Comparison of ENCODE assay signal across 1 cellular context in the genomic region with DNA sequence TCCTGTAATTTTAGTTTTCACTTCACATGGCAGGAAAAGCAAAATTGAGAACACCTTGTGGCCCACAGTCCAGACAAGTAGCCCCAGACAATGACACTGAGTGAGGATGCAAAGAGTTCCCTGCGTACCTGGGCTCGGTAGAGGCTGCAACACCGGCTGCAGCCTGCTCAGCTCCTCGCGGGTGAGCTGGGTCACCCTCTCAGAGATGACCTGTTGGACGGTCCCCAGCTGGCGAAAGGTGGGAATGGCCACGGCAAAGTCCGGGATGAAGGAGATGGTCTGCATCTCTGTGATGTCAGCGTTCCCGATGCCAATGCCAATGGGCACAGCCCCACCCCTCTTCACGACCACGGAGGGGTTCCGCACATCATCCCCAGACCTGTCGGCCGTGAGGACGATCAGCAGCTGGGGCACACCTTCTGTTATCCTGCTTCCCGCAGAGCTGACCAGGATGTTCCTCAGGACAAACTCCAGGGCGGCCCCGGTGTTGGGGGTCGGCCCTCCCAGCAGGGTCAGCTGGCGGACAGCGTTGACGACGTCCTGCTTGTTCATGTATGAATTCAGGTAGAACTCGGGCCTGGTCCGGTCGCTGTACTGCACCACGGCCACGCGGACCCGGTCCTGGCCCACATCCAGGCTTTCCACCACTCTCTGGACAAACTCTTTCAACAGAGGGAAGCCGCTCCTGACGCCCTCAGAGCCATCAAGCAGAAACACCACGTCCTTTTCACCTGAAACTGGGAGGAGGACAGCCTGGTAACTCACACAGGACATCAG.
TF ChIP-seq lines count a peak whose summit lies in the region.

No MANE protein-coding gene starts in this region.

TF ChIP-seq in HepG2, 621 proteins besides CTCF, POLR2A, EP300 and RAD21:
- TF ChIP-seq YEATS2 (CRISPR knock-in tag; IDR thresholded peaks at IDR 0.05; ENCODE audit: borderline replicate concordance) = no peak
- TF ChIP-seq, protein P1, sequence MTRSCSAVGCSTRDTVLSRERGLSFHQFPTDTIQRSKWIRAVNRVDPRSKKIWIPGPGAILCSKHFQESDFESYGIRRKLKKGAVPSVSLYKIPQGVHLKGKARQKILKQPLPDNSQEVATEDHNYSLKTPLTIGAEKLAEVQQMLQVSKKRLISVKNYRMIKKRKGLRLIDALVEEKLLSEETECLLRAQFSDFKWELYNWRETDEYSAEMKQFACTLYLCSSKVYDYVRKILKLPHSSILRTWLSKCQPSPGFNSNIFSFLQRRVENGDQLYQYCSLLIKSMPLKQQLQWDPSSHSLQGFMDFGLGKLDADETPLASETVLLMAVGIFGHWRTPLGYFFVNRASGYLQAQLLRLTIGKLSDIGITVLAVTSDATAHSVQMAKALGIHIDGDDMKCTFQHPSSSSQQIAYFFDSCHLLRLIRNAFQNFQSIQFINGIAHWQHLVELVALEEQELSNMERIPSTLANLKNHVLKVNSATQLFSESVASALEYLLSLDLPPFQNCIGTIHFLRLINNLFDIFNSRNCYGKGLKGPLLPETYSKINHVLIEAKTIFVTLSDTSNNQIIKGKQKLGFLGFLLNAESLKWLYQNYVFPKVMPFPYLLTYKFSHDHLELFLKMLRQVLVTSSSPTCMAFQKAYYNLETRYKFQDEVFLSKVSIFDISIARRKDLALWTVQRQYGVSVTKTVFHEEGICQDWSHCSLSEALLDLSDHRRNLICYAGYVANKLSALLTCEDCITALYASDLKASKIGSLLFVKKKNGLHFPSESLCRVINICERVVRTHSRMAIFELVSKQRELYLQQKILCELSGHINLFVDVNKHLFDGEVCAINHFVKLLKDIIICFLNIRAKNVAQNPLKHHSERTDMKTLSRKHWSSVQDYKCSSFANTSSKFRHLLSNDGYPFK (CRISPR knock-in tag; IDR thresholded peaks at IDR 0.05; ENCODE audit: borderline replicate concordance) = no peak
- no peak for TF ChIP-seq HOXA7 (CRISPR knock-in tag; IDR thresholded peaks at IDR 0.05)
- TF ChIP-seq DMAP1 (CRISPR knock-in tag; IDR thresholded peaks at IDR 0.05) = no peak
- TF ChIP-seq SOX13 (IDR thresholded peaks at IDR 0.05) = no peak
- no peak for TF ChIP-seq SOX13 (CRISPR knock-in tag; conservative IDR thresholded peaks at IDR 0.05 in 1 of 2, IDR thresholded peaks at IDR 0.05 in 1 of 2)
- TF ChIP-seq, protein P2, sequence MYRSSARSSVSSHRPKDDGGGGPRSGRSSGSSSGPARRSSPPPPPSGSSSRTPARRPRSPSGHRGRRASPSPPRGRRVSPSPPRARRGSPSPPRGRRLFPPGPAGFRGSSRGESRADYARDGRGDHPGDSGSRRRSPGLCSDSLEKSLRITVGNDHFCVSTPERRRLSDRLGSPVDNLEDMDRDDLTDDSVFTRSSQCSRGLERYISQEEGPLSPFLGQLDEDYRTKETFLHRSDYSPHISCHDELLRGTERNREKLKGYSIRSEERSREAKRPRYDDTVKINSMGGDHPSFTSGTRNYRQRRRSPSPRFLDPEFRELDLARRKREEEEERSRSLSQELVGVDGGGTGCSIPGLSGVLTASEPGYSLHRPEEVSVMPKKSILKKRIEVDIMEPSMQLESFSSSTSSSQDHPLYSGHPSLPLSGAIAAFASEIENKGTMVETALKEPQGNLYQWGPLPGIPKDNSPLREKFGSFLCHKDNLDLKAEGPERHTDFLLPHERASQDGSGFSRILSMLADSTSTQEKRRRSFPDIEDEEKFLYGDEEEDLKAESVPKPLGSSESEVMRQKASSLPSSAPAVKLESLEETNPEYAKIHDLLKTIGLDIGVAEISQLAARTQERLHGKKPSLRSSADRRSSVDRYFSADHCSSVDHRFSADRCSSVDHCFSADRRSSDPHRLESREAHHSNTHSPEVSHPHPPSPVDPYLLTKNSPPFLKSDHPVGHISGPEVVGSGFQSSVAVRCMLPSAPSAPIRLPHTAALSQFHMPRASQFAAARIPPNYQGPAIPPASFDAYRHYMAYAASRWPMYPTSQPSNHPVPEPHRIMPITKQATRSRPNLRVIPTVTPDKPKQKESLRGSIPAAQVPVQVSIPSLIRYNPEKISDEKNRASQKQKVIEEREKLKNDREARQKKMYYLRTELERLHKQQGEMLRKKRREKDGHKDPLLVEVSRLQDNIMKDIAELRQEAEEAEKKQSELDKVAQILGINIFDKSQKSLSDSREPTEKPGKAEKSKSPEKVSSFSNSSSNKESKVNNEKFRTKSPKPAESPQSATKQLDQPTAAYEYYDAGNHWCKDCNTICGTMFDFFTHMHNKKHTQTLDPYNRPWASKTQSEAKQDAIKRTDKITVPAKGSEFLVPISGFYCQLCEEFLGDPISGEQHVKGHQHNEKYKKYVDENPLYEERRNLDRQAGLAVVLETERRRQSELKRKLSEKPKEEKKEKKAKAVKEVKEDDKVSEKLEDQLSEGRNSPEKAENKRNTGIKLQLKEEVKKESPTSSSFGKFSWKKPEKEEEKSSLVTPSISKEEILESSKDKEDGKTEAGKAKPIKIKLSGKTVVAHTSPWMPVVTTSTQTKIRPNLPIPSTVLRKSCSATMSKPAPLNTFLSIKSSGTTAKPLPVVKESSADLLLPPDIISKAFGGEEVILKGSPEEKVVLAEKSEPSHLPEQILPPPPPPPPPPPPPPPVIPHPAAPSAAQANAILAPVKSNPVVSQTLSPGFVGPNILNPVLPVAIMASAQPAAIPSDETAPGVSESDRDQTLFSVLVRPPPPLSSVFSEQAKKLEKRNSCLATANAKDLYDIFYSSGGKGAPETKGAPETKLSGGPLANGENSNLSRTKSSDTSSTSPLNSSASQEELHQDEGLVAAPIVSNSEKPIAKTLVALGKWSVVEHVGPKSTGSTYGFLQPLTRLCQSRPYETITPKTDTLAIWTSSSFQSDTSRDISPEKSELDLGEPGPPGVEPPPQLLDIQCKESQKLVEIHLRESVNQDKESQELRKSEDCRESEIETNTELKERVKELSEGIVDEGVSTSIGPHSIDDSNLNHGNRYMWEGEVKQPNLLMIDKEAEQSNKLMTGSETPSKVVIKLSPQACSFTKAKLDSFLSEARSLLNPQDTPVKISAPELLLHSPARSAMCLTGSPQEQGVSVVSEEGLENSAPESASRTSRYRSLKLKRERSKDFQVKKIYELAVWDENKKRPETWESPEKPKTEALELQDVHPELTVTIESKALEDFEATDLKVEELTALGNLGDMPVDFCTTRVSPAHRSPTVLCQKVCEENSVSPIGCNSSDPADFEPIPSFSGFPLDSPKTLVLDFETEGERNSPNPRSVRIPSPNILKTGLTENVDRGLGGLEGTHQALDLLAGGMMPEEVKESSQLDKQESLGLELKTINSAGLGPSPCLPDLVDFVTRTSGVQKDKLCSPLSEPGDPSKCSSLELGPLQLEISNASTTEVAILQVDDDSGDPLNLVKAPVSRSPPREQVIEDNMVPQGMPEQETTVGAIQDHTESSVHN (CRISPR knock-in tag; IDR thresholded peaks at IDR 0.05) = no peak
- TF ChIP-seq GFI1 (CRISPR knock-in tag; IDR thresholded peaks at IDR 0.05; ENCODE audit: borderline replicate concordance) = no peak
- no peak for TF ChIP-seq GLI4 (CRISPR knock-in tag; IDR thresholded peaks at IDR 0.05; ENCODE audit: borderline replicate concordance)
- TF ChIP-seq, protein P3, sequence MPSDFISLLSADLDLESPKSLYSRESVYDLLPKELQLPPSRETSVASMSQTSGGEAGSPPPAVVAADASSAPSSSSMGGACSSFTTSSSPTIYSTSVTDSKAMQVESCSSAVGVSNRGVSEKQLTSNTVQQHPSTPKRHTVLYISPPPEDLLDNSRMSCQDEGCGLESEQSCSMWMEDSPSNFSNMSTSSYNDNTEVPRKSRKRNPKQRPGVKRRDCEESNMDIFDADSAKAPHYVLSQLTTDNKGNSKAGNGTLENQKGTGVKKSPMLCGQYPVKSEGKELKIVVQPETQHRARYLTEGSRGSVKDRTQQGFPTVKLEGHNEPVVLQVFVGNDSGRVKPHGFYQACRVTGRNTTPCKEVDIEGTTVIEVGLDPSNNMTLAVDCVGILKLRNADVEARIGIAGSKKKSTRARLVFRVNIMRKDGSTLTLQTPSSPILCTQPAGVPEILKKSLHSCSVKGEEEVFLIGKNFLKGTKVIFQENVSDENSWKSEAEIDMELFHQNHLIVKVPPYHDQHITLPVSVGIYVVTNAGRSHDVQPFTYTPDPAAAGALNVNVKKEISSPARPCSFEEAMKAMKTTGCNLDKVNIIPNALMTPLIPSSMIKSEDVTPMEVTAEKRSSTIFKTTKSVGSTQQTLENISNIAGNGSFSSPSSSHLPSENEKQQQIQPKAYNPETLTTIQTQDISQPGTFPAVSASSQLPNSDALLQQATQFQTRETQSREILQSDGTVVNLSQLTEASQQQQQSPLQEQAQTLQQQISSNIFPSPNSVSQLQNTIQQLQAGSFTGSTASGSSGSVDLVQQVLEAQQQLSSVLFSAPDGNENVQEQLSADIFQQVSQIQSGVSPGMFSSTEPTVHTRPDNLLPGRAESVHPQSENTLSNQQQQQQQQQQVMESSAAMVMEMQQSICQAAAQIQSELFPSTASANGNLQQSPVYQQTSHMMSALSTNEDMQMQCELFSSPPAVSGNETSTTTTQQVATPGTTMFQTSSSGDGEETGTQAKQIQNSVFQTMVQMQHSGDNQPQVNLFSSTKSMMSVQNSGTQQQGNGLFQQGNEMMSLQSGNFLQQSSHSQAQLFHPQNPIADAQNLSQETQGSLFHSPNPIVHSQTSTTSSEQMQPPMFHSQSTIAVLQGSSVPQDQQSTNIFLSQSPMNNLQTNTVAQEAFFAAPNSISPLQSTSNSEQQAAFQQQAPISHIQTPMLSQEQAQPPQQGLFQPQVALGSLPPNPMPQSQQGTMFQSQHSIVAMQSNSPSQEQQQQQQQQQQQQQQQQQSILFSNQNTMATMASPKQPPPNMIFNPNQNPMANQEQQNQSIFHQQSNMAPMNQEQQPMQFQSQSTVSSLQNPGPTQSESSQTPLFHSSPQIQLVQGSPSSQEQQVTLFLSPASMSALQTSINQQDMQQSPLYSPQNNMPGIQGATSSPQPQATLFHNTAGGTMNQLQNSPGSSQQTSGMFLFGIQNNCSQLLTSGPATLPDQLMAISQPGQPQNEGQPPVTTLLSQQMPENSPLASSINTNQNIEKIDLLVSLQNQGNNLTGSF (CRISPR knock-in tag; IDR thresholded peaks at IDR 0.05) = no peak
- no peak for TF ChIP-seq ZNF263 (CRISPR knock-in tag; IDR thresholded peaks at IDR 0.05)
- TF ChIP-seq SP1 (IDR thresholded peaks at IDR 0.05) = no peak
- TF ChIP-seq SP1 (CRISPR knock-in tag; IDR thresholded peaks at IDR 0.05) = no peak
- TF ChIP-seq, protein P4, sequence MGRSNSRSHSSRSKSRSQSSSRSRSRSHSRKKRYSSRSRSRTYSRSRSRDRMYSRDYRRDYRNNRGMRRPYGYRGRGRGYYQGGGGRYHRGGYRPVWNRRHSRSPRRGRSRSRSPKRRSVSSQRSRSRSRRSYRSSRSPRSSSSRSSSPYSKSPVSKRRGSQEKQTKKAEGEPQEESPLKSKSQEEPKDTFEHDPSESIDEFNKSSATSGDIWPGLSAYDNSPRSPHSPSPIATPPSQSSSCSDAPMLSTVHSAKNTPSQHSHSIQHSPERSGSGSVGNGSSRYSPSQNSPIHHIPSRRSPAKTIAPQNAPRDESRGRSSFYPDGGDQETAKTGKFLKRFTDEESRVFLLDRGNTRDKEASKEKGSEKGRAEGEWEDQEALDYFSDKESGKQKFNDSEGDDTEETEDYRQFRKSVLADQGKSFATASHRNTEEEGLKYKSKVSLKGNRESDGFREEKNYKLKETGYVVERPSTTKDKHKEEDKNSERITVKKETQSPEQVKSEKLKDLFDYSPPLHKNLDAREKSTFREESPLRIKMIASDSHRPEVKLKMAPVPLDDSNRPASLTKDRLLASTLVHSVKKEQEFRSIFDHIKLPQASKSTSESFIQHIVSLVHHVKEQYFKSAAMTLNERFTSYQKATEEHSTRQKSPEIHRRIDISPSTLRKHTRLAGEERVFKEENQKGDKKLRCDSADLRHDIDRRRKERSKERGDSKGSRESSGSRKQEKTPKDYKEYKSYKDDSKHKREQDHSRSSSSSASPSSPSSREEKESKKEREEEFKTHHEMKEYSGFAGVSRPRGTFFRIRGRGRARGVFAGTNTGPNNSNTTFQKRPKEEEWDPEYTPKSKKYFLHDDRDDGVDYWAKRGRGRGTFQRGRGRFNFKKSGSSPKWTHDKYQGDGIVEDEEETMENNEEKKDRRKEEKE (IDR thresholded peaks at IDR 0.05) = no peak
- TF ChIP-seq AGO1 (IDR thresholded peaks at IDR 0.05; ENCODE audit: low read depth, low read length, poor library complexity, severe bottlenecking) = no peak
- TF ChIP-seq ZNF761 (CRISPR knock-in tag; conservative IDR thresholded peaks at IDR 0.05) = no peak
- TF ChIP-seq POGZ (CRISPR knock-in tag; IDR thresholded peaks at IDR 0.05) = no peak
